16 cellular contexts compared by ENCODE assay signal in the genomic region with DNA sequence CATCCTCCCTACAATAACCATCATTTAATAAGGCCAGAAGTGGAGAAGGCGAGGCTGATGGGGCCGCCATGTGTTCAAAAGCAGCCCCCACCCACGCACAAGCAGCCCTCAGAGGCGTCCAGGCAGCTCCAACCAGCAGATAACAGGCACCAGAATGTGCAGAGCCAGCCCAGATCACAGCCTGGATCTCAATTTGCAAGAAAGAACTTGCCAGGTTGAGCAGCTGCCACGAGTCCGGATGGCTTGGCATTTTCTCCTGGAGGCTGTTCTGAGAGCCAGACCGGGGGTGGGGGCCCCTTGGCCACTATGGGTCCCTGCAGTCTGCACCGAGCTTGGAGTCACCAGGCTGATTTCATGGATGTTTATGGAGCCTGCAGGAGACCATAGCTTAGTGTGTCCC.
A peak's percentile ranks its signal among the peaks of the same experiment; 100 is the strongest.
DNase-seq lines count a peak whose midpoint lies in the region; ATAC-seq, FAIRE-seq and TF ChIP-seq lines count a peak whose summit lies in the region.
"Had no signal": no experiment of that assay in that cellular context is flagged by ENCODE, and none has a peak within 500 bp of the region (broad histone marks: within the 10 kb centered on the region; RNA-seq: fewer than 3 reads in every experiment).

No MANE protein-coding gene starts in this region.

- POLR2A ChIA-PET in activated B cell treated with CpG ODN at 0.5 μM for 24 hours (lab: Charles Lee): interaction anchor here (0.6 kb wide), 1 partner anchor 784 kb away, joined by 4 read pairs; no protein-coding TSS in a partner anchor
- POLR2A ChIA-PET in activated CD8-positive, alpha-beta T cell treated with anti-CD3 and anti-CD28 coated beads for 36 hours (lab: Charles Lee): no interaction called here

- H3K4me3 Mint-ChIP-seq in activated B cell treated with CpG ODN at 0.5 μM for 24 hours (no peak overlapping the region), memory B cell (no peak overlapping the region)
- no peak overlapping the region for H3K4me3 Mint-ChIP-seq in activated CD8-positive, alpha-beta T cell treated with anti-CD3 and anti-CD28 coated beads for 36 hours
- H3K4me3 Mint-ChIP-seq: naive B cell; T-helper 1 cell treated with Interleukin-12 subunit alpha and Interleukin-12 subunit beta and Interleukin-4 antibody, amounts not matched to agents 30 μg/mL and 1 μg/mL, for 36 hours; WTC11 had no signal

- intact Hi-C loops in activated B cell treated with CpG ODN at 0.5 μM for 24 hours (cut with micrococcal nuclease): loop anchor here (1.0 kb wide), 1 partner anchor 130 kb away; no protein-coding TSS in a partner anchor
- intact Hi-C loops in activated CD8-positive, alpha-beta T cell treated with anti-CD3 and anti-CD28 coated beads for 36 hours (cut with micrococcal nuclease): no loop called here

- no peak for TF ChIP-seq CTCF in activated B cell treated with CpG ODN at 0.5 μM for 24 hours (IDR thresholded peaks at IDR 0.05)
- TF ChIP-seq CTCF in activated CD8-positive, alpha-beta T cell treated with anti-CD3 and anti-CD28 coated beads for 36 hours (IDR thresholded peaks at IDR 0.05): no peak

- H3K27ac Mint-ChIP-seq in activated B cell treated with CpG ODN at 0.5 μM for 24 hours (peak overlapping the region; percentile 43), memory B cell (peak overlapping the region; percentile 75)
- H3K27ac Mint-ChIP-seq in activated CD8-positive, alpha-beta T cell treated with anti-CD3 and anti-CD28 coated beads for 36 hours: no peak overlapping the region
- H3K27ac Mint-ChIP-seq: T-helper 1 cell treated with Interleukin-12 subunit alpha and Interleukin-12 subunit beta and Interleukin-4 antibody, amounts not matched to agents 30 μg/mL and 1 μg/mL, for 36 hours; WTC11 had no signal

- no peak for FAIRE-seq in HTR-8/SVneo (lab: Jason Lieb, UNC)
- FAIRE-seq: colon had no signal

- H3K36me3 Mint-ChIP-seq in activated B cell treated with CpG ODN at 0.5 μM for 24 hours (ENCODE audit: low read depth) (no peaks in the 10 kb centered on the region), memory B cell (no peaks in the 10 kb centered on the region)
- H3K36me3 Mint-ChIP-seq in activated CD8-positive, alpha-beta T cell treated with anti-CD3 and anti-CD28 coated beads for 36 hours (ENCODE audit: low read depth): no peaks in the 10 kb centered on the region
- H3K36me3 Mint-ChIP-seq: naive B cell, WTC11 had no signal

- DNase-seq in DMS 273 treated with DMSO at 0.1 percent for 48 hours (lab: John Stamatoyannopoulos, UW) (peak; percentile 93), activated B cell treated with CpG ODN at 0.5 μM for 24 hours (no peak), memory B cell (ENCODE audit: low spot score in 2 of 2) (no peak), HTR-8/SVneo (ENCODE audit: insufficient read length, low spot score) (no peak), NCI-H345 treated with DMSO at 0.1 percent for 48 hours (lab: John Stamatoyannopoulos, UW; ENCODE audit: unreplicated experiment) (no peak), activated gamma-delta T cell (lab: John Stamatoyannopoulos, UW) (no peak)
- no peak for DNase-seq in activated CD8-positive, alpha-beta T cell treated with anti-CD3 and anti-CD28 coated beads for 36 hours
- DNase-seq: activated effector memory CD4-positive, alpha-beta T cell treated with Interleukin-2 at 50 U/mL for 16 hours; gastrocnemius medialis; Kasumi-1; naive B cell; trophoblast cell had no signal

- CTCF ChIA-PET in activated B cell treated with CpG ODN at 0.5 μM for 24 hours (lab: Charles Lee): no interaction called here
- CTCF ChIA-PET in activated CD8-positive, alpha-beta T cell treated with anti-CD3 and anti-CD28 coated beads for 36 hours (lab: Charles Lee): no interaction called here

- peaks cover 30% of the 10 kb centered on the region for H3K4me1 Mint-ChIP-seq in activated B cell treated with CpG ODN at 0.5 μM for 24 hours
- H3K4me1 Mint-ChIP-seq in memory B cell: peaks cover 22% of the 10 kb centered on the region
- H3K4me1 Mint-ChIP-seq in activated CD8-positive, alpha-beta T cell treated with anti-CD3 and anti-CD28 coated beads for 36 hours (ENCODE audit: low read depth): no peaks in the 10 kb centered on the region

- ATAC-seq in HG02642 (IDR thresholded peaks at IDR 0.05; ENCODE audit: poor library complexity, unreplicated experiment) (peak; percentile 5), activated B cell treated with CpG ODN at 0.5 μM for 24 hours (ENCODE audit: low read depth) (no peak), memory B cell (ENCODE audit: low read depth) (no peak)
- no peak for ATAC-seq in activated CD8-positive, alpha-beta T cell treated with anti-CD3 and anti-CD28 coated beads for 36 hours
- ATAC-seq: gastrocnemius medialis, WTC11 had no signal

- peaks cover 14% of the 10 kb centered on the region for H3K27me3 Mint-ChIP-seq in activated B cell treated with CpG ODN at 0.5 μM for 24 hours
- peaks cover 21% of the 10 kb centered on the region for H3K27me3 Mint-ChIP-seq in memory B cell
- peaks cover 5% of the 10 kb centered on the region for H3K27me3 Mint-ChIP-seq in activated CD8-positive, alpha-beta T cell treated with anti-CD3 and anti-CD28 coated beads for 36 hours

- H3K9me3 Mint-ChIP-seq in activated B cell treated with CpG ODN at 0.5 μM for 24 hours (no peaks in the 10 kb centered on the region), memory B cell (no peaks in the 10 kb centered on the region)
- no peaks in the 10 kb centered on the region for H3K9me3 Mint-ChIP-seq in activated CD8-positive, alpha-beta T cell treated with anti-CD3 and anti-CD28 coated beads for 36 hours
- H3K9me3 Mint-ChIP-seq: naive B cell; T-helper 1 cell treated with Interleukin-12 subunit alpha and Interleukin-12 subunit beta and Interleukin-4 antibody, amounts not matched to agents 30 μg/mL and 1 μg/mL, for 36 hours; WTC11 had no signal
